Comparison of ENCODE assay signal across 2 cellular contexts in genomic region chr12:11651785-11652184, GRCh38.
TF ChIP-seq lines count a peak whose summit lies in the region.

No MANE protein-coding gene starts in this region.

TF ChIP-seq in H1, 55 proteins besides CTCF, POLR2A, EP300 and RAD21 (continued from another document):
- TF ChIP-seq HDAC2 (IDR thresholded peaks at IDR 0.05; ENCODE audit: borderline replicate concordance in 1 of 2, low read depth in 2 of 2, low read length in 2 of 2) (no peak), SIRT6 (IDR thresholded peaks at IDR 0.05; ENCODE audit: low read length) (no peak), GABPA (IDR thresholded peaks at IDR 0.05; ENCODE audit: borderline replicate concordance, insufficient read depth, low read length) (no peak), BACH1 (IDR thresholded peaks at IDR 0.05; ENCODE audit: low read length) (no peak), RFX5 (IDR thresholded peaks at IDR 0.05; ENCODE audit: borderline replicate concordance, low read depth, low read length) (no peak), CEBPB (IDR thresholded peaks at IDR 0.05; ENCODE audit: low read depth, low read length) (no peak)

TF ChIP-seq in HEK293T, 16 proteins besides CTCF, POLR2A, EP300 and RAD21 (continued from another document):
- no peak for TF ChIP-seq SP1 (IDR thresholded peaks at IDR 0.05)
- no peak for TF ChIP-seq L3MBTL2 (conservative IDR thresholded peaks at IDR 0.05)
- TF ChIP-seq FOXM1 (IDR thresholded peaks at IDR 0.05; ENCODE audit: borderline replicate concordance), result no peak
- no peak for TF ChIP-seq SUZ12 (IDR thresholded peaks at IDR 0.05)
- no peak for TF ChIP-seq TARDBP (IDR thresholded peaks at IDR 0.05)
- TF ChIP-seq ARNT (IDR thresholded peaks at IDR 0.05), result no peak
- TF ChIP-seq ELF4 (IDR thresholded peaks at IDR 0.05), result no peak
- no peak for TF ChIP-seq FOXA1 (IDR thresholded peaks at IDR 0.05)
